ENCODE assay signal across 19 cellular contexts in genomic region chr13:74097116-74097515, GRCh38. TPM values are rescaled to one million over a fixed set of nuclear protein-coding genes. Genes with fewer than 3 reads are reported as not detected.
DNase-seq lines count a peak whose midpoint lies in the region; ATAC-seq lines count a peak whose summit lies in the region.
"Had no signal": no experiment of that assay in that cellular context is flagged by ENCODE, and none has a peak within 500 bp of the region (broad histone marks: within the 10 kb centered on the region; RNA-seq: fewer than 3 reads in every experiment).

No MANE protein-coding gene starts in this region.

- in situ Hi-C loops in G401 (cut with HindIII; ENCODE audit: low sequenced_read_pairs): no loop called here

- H3K9me3 Mint-ChIP-seq in activated naive CD8-positive, alpha-beta T cell (ENCODE audit: low read depth): no peaks in the 10 kb centered on the region
- peaks cover 5% of the 10 kb centered on the region for H3K9me3 Mint-ChIP-seq in activated naive CD8-positive, alpha-beta T cell treated with anti-CD3 and anti-CD28 coated beads for 36 hours
- peaks cover 0 to 4% (median 0%) of the 10 kb centered on the region in 9 donors for H3K9me3 Mint-ChIP-seq in naive thymus-derived CD8-positive, alpha-beta T cell
- no peaks in the 10 kb centered on the region for H3K9me3 Mint-ChIP-seq in activated CD8-positive, alpha-beta memory T cell treated with anti-CD3 and anti-CD28 coated beads, Interleukin-2, amount 10 ng/mL, durations not matched to agents 7 days and 5 days (ENCODE audit: low read depth)
- H3K9me3 Mint-ChIP-seq: IgD-negative memory B cell had no signal

- H3K27me3 Mint-ChIP-seq in activated naive CD8-positive, alpha-beta T cell: no peaks in the 10 kb centered on the region
- H3K27me3 Mint-ChIP-seq in activated naive CD8-positive, alpha-beta T cell treated with anti-CD3 and anti-CD28 coated beads for 36 hours: no peaks in the 10 kb centered on the region
- no peaks in the 10 kb centered on the region for H3K27me3 Mint-ChIP-seq in T-helper 17 cell
- no peaks in the 10 kb centered on the region for H3K27me3 Mint-ChIP-seq in naive thymus-derived CD8-positive, alpha-beta T cell
- H3K27me3 Mint-ChIP-seq in activated CD8-positive, alpha-beta memory T cell treated with anti-CD3 and anti-CD28 coated beads, Interleukin-2, amount 10 ng/mL, durations not matched to agents 7 days and 5 days: no peaks in the 10 kb centered on the region
- H3K27me3 Mint-ChIP-seq: IgD-negative memory B cell had no signal

- no peak for ATAC-seq in T-helper 17 cell
- ATAC-seq in naive thymus-derived CD8-positive, alpha-beta T cell: peak in 1 of 2 donors; percentile 23
- no peak for ATAC-seq in activated CD8-positive, alpha-beta memory T cell treated with anti-CD3 and anti-CD28 coated beads, Interleukin-2, amount 10 ng/mL, durations not matched to agents 7 days and 5 days

- peak overlapping the region; percentile 76 for H3K27ac Mint-ChIP-seq in activated naive CD8-positive, alpha-beta T cell
- H3K27ac Mint-ChIP-seq in activated naive CD8-positive, alpha-beta T cell treated with anti-CD3 and anti-CD28 coated beads for 36 hours: no peak overlapping the region
- peak overlapping the region; percentile 34 for H3K27ac Mint-ChIP-seq in T-helper 17 cell
- H3K27ac Mint-ChIP-seq in naive thymus-derived CD8-positive, alpha-beta T cell: peak overlapping the region in 8 of 10 donors; percentile 10 to 81 (median 49)
- H3K27ac Mint-ChIP-seq in activated CD8-positive, alpha-beta memory T cell treated with anti-CD3 and anti-CD28 coated beads, Interleukin-2, amount 10 ng/mL, durations not matched to agents 7 days and 5 days: no peak overlapping the region

- H3K36me3 Mint-ChIP-seq in activated naive CD8-positive, alpha-beta T cell: peaks cover 5% of the 10 kb centered on the region
- H3K36me3 Mint-ChIP-seq in activated naive CD8-positive, alpha-beta T cell treated with anti-CD3 and anti-CD28 coated beads for 36 hours: peaks cover 22% of the 10 kb centered on the region
- no peaks in the 10 kb centered on the region for H3K36me3 Mint-ChIP-seq in T-helper 17 cell (ENCODE audit: low read depth)
- H3K36me3 Mint-ChIP-seq in naive thymus-derived CD8-positive, alpha-beta T cell: peaks cover 0 to 7% (median 4%) of the 10 kb centered on the region in 3 donors
- H3K36me3 Mint-ChIP-seq in activated CD8-positive, alpha-beta memory T cell treated with anti-CD3 and anti-CD28 coated beads, Interleukin-2, amount 10 ng/mL, durations not matched to agents 7 days and 5 days: peaks cover 8% of the 10 kb centered on the region

- H3K4me3 Mint-ChIP-seq in activated naive CD8-positive, alpha-beta T cell: no peak overlapping the region
- no peak overlapping the region for H3K4me3 Mint-ChIP-seq in activated naive CD8-positive, alpha-beta T cell treated with anti-CD3 and anti-CD28 coated beads for 36 hours
- no peak overlapping the region for H3K4me3 Mint-ChIP-seq in T-helper 17 cell
- H3K4me3 Mint-ChIP-seq in naive thymus-derived CD8-positive, alpha-beta T cell: peak overlapping the region in 2 of 10 donors; percentile 34 to 47
- no peak overlapping the region for H3K4me3 Mint-ChIP-seq in activated CD8-positive, alpha-beta memory T cell treated with anti-CD3 and anti-CD28 coated beads, Interleukin-2, amount 10 ng/mL, durations not matched to agents 7 days and 5 days
- H3K4me3 Mint-ChIP-seq: IgD-negative memory B cell had no signal

- H3K4me1 Mint-ChIP-seq in activated naive CD8-positive, alpha-beta T cell (ENCODE audit: low read depth): peaks cover 69% of the 10 kb centered on the region
- peaks cover 57% of the 10 kb centered on the region for H3K4me1 Mint-ChIP-seq in activated naive CD8-positive, alpha-beta T cell treated with anti-CD3 and anti-CD28 coated beads for 36 hours
- H3K4me1 Mint-ChIP-seq in T-helper 17 cell: peaks cover 45% of the 10 kb centered on the region
- H3K4me1 Mint-ChIP-seq in naive thymus-derived CD8-positive, alpha-beta T cell: peaks cover 37 to 84% (median 73%) of the 10 kb centered on the region in 4 donors
- peaks cover 21% of the 10 kb centered on the region for H3K4me1 Mint-ChIP-seq in activated CD8-positive, alpha-beta memory T cell treated with anti-CD3 and anti-CD28 coated beads, Interleukin-2, amount 10 ng/mL, durations not matched to agents 7 days and 5 days

- POLR2A ChIA-PET in naive thymus-derived CD8-positive, alpha-beta T cell (lab: Charles Lee): no interaction called here

- H3K9me3 ChIP-seq in T-helper 17 cell (ENCODE audit: control insufficient read depth, low read length, poor library complexity, severe bottlenecking): no peaks in the 10 kb centered on the region
- H3K9me3 ChIP-seq: BE2C, Caco-2, SJCRH30 had no signal

- DNase-seq in activated naive CD8-positive, alpha-beta T cell treated with anti-CD3 and anti-CD28 coated beads for 36 hours: no peak
- DNase-seq in T-helper 17 cell (no peak), G401 (ENCODE audit: low spot score) (no peak), GDM1 (lab: John Stamatoyannopoulos, UW) (no peak)
- DNase-seq in naive thymus-derived CD8-positive, alpha-beta T cell: no peak
- DNase-seq in activated CD8-positive, alpha-beta memory T cell treated with anti-CD3 and anti-CD28 coated beads, Interleukin-2, amount 10 ng/mL, durations not matched to agents 7 days and 5 days: no peak
- DNase-seq: BE2C, Caco-2, DMS 273 treated with DMSO at 0.1 percent for 48 hours, DMS79 treated with DMSO at 0.1 percent for 48 hours, MV-4-11, NCI-H1694, NCI-H2081, NCI-H446, NCI-H526, OCI-M1, SJCRH30 had no signal

- CTCF ChIA-PET in activated CD8-positive, alpha-beta memory T cell treated with anti-CD3 and anti-CD28 coated beads, Interleukin-2, amount 10 ng/mL, durations not matched to agents 7 days and 5 days (lab: Charles Lee): no interaction called here

RNA-seq across cellular contexts. Expression of gene KLF12, which starts 37.1 kb away (rescaled TPM):
- 10 to 100 TPM; 13.5 to 16.7 TPM for total RNA-seq in activated naive CD8-positive, alpha-beta T cell treated with anti-CD3 and anti-CD28 coated beads for 36 hours
- 10 to 100 TPM; 88.9 to 97.6 TPM for total RNA-seq in T-helper 17 cell
- total RNA-seq in naive thymus-derived CD8-positive, alpha-beta T cell: 10 to 100 TPM; 72.6 to 77.9 TPM
- 10 to 100 TPM; 19.8 to 29.6 (median 20.0) TPM for polyA plus RNA-seq in naive thymus-derived CD8-positive, alpha-beta T cell
- total RNA-seq in G401 (2014; rRNA removed; shearing (Covaris generic)): not detected in 2 replicates
- 10 to 100 TPM; 15.6 to 28.1 TPM for total RNA-seq in activated CD8-positive, alpha-beta memory T cell treated with anti-CD3 and anti-CD28 coated beads, Interleukin-2, amount 10 ng/mL, durations not matched to agents 7 days and 5 days

Comparison
In these comparisons a context has a peak if more than half of its experiments do, and no peak if none do; other contexts are left out.
1. H3K27ac Mint-ChIP-seq: peak in activated naive CD8-positive, alpha-beta T cell (single experiment), T-helper 17 cell (single experiment) and naive thymus-derived CD8-positive, alpha-beta T cell (8 of 10); none in activated naive CD8-positive, alpha-beta T cell treated with anti-CD3 and anti-CD28 coated beads for 36 hours (single experiment) and activated CD8-positive, alpha-beta memory T cell treated with anti-CD3 and anti-CD28 coated beads, Interleukin-2, amount 10 ng/mL, durations not matched to agents 7 days and 5 days (single experiment).
2. RNA of gene KLF12, which starts 37.1 kb away (total RNA-seq): 88.9 to 97.6 TPM in T-helper 17 cell, 72.6 to 77.9 TPM in naive thymus-derived CD8-positive, alpha-beta T cell, 15.6 to 28.1 TPM in activated CD8-positive, alpha-beta memory T cell treated with anti-CD3 and anti-CD28 coated beads, Interleukin-2, amount 10 ng/mL, durations not matched to agents 7 days and 5 days and 13.5 to 16.7 TPM in activated naive CD8-positive, alpha-beta T cell treated with anti-CD3 and anti-CD28 coated beads for 36 hours; not detected in G401; every median in the first group is over 10 times any median in the second.